ENCODE assay signal across 20 cellular contexts in the genomic region with DNA sequence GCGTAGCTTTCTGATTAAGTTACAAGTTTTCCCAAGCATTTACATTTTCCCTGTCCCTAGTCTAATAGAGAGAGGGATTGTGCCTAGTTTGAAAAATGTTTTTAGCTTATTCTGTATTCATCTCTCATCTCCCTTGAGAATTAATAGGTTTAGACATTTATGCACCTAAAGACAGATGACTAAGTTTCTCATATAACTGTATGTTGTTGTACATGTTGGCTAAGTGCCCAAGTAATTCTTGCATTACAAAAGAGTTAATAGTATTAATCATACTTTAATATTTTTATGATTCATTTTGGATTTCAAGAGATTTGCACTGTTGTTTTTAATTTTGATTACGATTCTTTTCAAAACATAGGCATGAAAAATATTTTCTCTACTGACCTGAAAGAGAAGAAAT.
DNase-seq lines count a peak whose midpoint lies in the region; ATAC-seq and TF ChIP-seq lines count a peak whose summit lies in the region.
"Had no signal": no experiment of that assay in that cellular context is flagged by ENCODE, and none has a peak within 500 bp of the region (broad histone marks: within the 10 kb centered on the region; RNA-seq: fewer than 3 reads in every experiment).

No MANE protein-coding gene starts in this region.

- H3K4me3 ChIP-seq in HCT116 (replicated peaks in 1 of 2; ENCODE audit: low read depth in 1 of 2, low read length in 2 of 2) (no peak overlapping the region), SU-DHL-6 (ENCODE audit: insufficient read depth, low read length, poor library complexity, severe bottlenecking) (peak overlapping the region; percentile 42)
- H3K4me3 ChIP-seq: cardiac muscle cell, left ventricle myocardium inferior, mucosa of descending colon, SJSA1, upper lobe of right lung had no signal

- no peaks in the 10 kb centered on the region for H3K79me2 ChIP-seq in HCT116 (ENCODE audit: insufficient read depth, low read length)
- no peaks in the 10 kb centered on the region for H3K79me2 ChIP-seq in SU-DHL-6 (ENCODE audit: insufficient read depth, low read length)

- DNase-seq in HCT116 (ENCODE audit: low read depth, low spot score) (no peak), fibroblast of gingiva (ENCODE audit: low read depth) (peak; percentile 31), pulmonary artery endothelial cell (ENCODE audit: low read depth, low spot score) (peak; percentile 29), DMS53 (lab: John Stamatoyannopoulos, UW) (no peak), NCI-H2107 treated with DMSO at 0.1 percent for 48 hours (lab: John Stamatoyannopoulos, UW; ENCODE audit: unreplicated experiment) (no peak), CD1c-positive myeloid dendritic cell (ENCODE audit: extremely low spot score) (no peak), occipital lobe (lab: John Stamatoyannopoulos, UW) (no peak)
- DNase-seq: activated CD4-positive, alpha-beta T cell treated with anti-CD3 and anti-CD28 coated beads, Interleukin-2, amount 50 U/mL, for 4 hours; activated CD8-positive, alpha-beta memory T cell treated with anti-CD3 and anti-CD28 coated beads, Interleukin-2, amount 50 U/mL, for 48 hours; CD8-positive, alpha-beta T cell; head of caudate nucleus; HFFc6; left ventricle myocardium inferior; mucosa of descending colon; NCI-H1436; NCI-H69; upper lobe of right lung had no signal

- H3K27ac ChIP-seq in HCT116 (ENCODE audit: low read depth, low read length), result no peak overlapping the region
- H3K27ac ChIP-seq in SU-DHL-6 (ENCODE audit: low read depth, low read length), result peak overlapping the region; percentile 90
- H3K27ac ChIP-seq: cardiac muscle cell, left ventricle myocardium inferior, SJSA1, upper lobe of right lung had no signal

- H3K27me3 ChIP-seq in HCT116 (ENCODE audit: insufficient read depth, low read length) (no peaks in the 10 kb centered on the region), SU-DHL-6 (ENCODE audit: low read length) (no peaks in the 10 kb centered on the region)
- H3K27me3 ChIP-seq: cardiac muscle cell, SJSA1, upper lobe of right lung had no signal

- 0 out of 4 replicates have a peak, but pooled peaks cover 0 to 6% of the 10 kb centered on the region in 2 experiments for H3K9me3 ChIP-seq in HCT116 (ENCODE audit: control insufficient read depth in 1 of 2, insufficient read depth in 1 of 2, low read depth in 1 of 2, low read length in 2 of 2)
- H3K9me3 ChIP-seq in SU-DHL-6 (ENCODE audit: insufficient read depth, low read length), result 0 out of 2 replicates have a peak, but pooled peaks cover 6% of the 10 kb centered on the region
- H3K9me3 ChIP-seq: SJSA1, upper lobe of right lung had no signal

- no peak overlapping the region for H3K9ac ChIP-seq in HCT116 (ENCODE audit: low read length)
- H3K9ac ChIP-seq in SU-DHL-6 (ENCODE audit: low read length), result peak overlapping the region; percentile 60

- H4K20me1 ChIP-seq in HCT116 (ENCODE audit: insufficient read depth) (no peaks in the 10 kb centered on the region), SU-DHL-6 (ENCODE audit: low read depth, low read length) (no peaks in the 10 kb centered on the region)

- TF ChIP-seq CTCF in HCT116 (IDR thresholded peaks at IDR 0.05 in 2 of 3, conservative IDR thresholded peaks at IDR 0.05 in 1 of 3; ENCODE audit: borderline replicate concordance in 1 of 3, insufficient read depth in 1 of 3, low read depth in 2 of 3, low read length in 2 of 3) (no peak), SU-DHL-6 (IDR thresholded peaks at IDR 0.05; ENCODE audit: insufficient read depth, low read length, poor library complexity, severe bottlenecking) (no peak)

- TF ChIP-seq RAD21 in HCT116 (IDR thresholded peaks at IDR 0.05; ENCODE audit: low read depth), result no peak

- CTCF ChIA-PET in HCT116 (lab: Charles Lee), result no interaction called here

- peaks cover 61% of the 10 kb centered on the region for H3F3A ChIP-seq in SU-DHL-6 (ENCODE audit: insufficient read depth)

- no TSS peak for BruUV-seq in HCT116 (replicated peaks; lab: Mats Ljungman, UMichigan)

- H3K4me2 ChIP-seq in HCT116 (ENCODE audit: low read length) (no peak overlapping the region), SU-DHL-6 (ENCODE audit: low read depth, low read length, poor library complexity, severe bottlenecking) (peak overlapping the region; percentile 89)

- no peak for TF ChIP-seq POLR2A in HCT116 (IDR thresholded peaks at IDR 0.05; ENCODE audit: borderline replicate concordance, extremely low read depth, insufficient read depth, insufficient read length)

- intact Hi-C loops in HCT116 (cut with micrococcal nuclease), result no loop called here

- POLR2A ChIA-PET in HCT116 (lab: Charles Lee), result interaction anchor here (0.9 kb wide), 1 partner anchor 31 kb away, joined by 3 read pairs; no protein-coding TSS in a partner anchor

- no peak for ATAC-seq in HCT116
- ATAC-seq: CD8-positive, alpha-beta T cell; mucosa of descending colon; upper lobe of right lung had no signal

- H2AFZ ChIP-seq in HCT116 (ENCODE audit: low read depth, low read length, poor library complexity, severe bottlenecking) (peak overlapping the region; percentile 1), SU-DHL-6 (ENCODE audit: low read depth, low read length, severe bottlenecking) (peak overlapping the region; percentile 62)

- H3K9me2 ChIP-seq in HCT116 (ENCODE audit: insufficient read depth), result no peaks in the 10 kb centered on the region
- no peaks in the 10 kb centered on the region for H3K9me2 ChIP-seq in SU-DHL-6 (replicated peaks; ENCODE audit: insufficient read depth, low read length)

- H3K36me3 ChIP-seq in HCT116 (ENCODE audit: control insufficient read depth in 1 of 2, insufficient read depth in 2 of 2, low read length in 2 of 2) (no peaks in the 10 kb centered on the region), SU-DHL-6 (ENCODE audit: low read length) (0 out of 2 replicates have a peak, but pooled peaks cover 5% of the 10 kb centered on the region)
- H3K36me3 ChIP-seq: cardiac muscle cell, left ventricle myocardium inferior, SJSA1, upper lobe of right lung had no signal

- H3K4me1 ChIP-seq in HCT116 (ENCODE audit: control insufficient read depth in 1 of 2, insufficient read depth in 2 of 2, low read length in 2 of 2), result no peaks in the 10 kb centered on the region
- H3K4me1 ChIP-seq: left ventricle myocardium inferior, SJSA1, upper lobe of right lung had no signal

- RAD21 ChIA-PET in HCT116 (lab: Charles Lee; ENCODE audit: low non-redundant PET in 1 of 2, low total read pairs in 2 of 2, uncharacterized antibody in 2 of 2, unreplicated experiment in 2 of 2), result no interaction called here

TF ChIP-seq in HCT116, 20 proteins besides CTCF, POLR2A, EP300 and RAD21:
- TF ChIP-seq SRF (IDR thresholded peaks at IDR 0.05; ENCODE audit: low read depth), result no peak

Comparison
In these comparisons a context has a peak if more than half of its experiments do, and no peak if none do; other contexts are left out.
1. DNase-seq: peak in fibroblast of gingiva (single experiment) and pulmonary artery endothelial cell (single experiment); none in HCT116 (single experiment), DMS53 (single experiment), NCI-H2107 treated with DMSO at 0.1 percent for 48 hours (single experiment), CD1c-positive myeloid dendritic cell (single experiment) and occipital lobe (single experiment).